Comparison of ENCODE assay signal across 20 cellular contexts in the genomic region with DNA sequence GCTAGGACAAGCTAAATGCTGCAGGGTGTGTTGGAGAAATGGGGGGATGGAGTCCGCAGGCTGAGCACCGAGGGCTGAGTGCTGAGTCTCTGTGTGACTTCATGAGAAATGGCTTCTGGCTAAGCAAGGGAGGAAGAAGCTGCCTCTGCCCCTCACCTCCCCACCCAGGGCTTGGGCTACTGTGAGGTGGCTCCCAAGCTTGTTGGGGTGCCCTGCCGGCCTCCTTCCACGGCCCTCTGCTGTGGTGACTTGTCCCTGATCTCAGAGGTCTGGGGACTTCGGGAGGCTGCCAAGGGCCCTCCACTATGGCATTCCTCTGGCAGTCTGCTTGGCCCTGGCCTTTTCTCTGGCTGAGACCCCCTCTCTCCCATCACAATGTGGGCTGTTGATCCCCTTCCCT. TPM values are rescaled to one million over a fixed set of nuclear protein-coding genes. Genes with fewer than 3 reads are reported as not detected.
DNase-seq lines count a peak whose midpoint lies in the region; ATAC-seq and TF ChIP-seq lines count a peak whose summit lies in the region.
"Had no signal": no experiment of that assay in that cellular context is flagged by ENCODE, and none has a peak within 500 bp of the region (broad histone marks: within the 10 kb centered on the region; RNA-seq: fewer than 3 reads in every experiment).

No MANE protein-coding gene starts in this region.

- ATAC-seq in psoas muscle (no peak), HG03108 (IDR thresholded peaks at IDR 0.05; ENCODE audit: unreplicated experiment) (no peak)
- ATAC-seq: A549, GM23338, HCT116 had no signal

- H3K9me3 Mint-ChIP-seq in osteocyte (ENCODE audit: unreplicated experiment), result no peaks in the 10 kb centered on the region
- H3K9me3 Mint-ChIP-seq: CD4-positive, alpha-beta memory T cell; GM23338; H9 had no signal

- no peak overlapping the region for H3K27ac ChIP-seq in coronary artery
- no peak overlapping the region for H3K27ac ChIP-seq in vagina
- H3K27ac ChIP-seq in psoas muscle, result no peak overlapping the region
- H3K27ac ChIP-seq: A549 had no signal

- WGBS in psoas muscle, 3 donors, result 87 to 96% (median 95%) methylated on average over 5 of the region's 5 CpGs

- H3K36me3 ChIP-seq in vagina (no peaks in the 10 kb centered on the region), psoas muscle (ENCODE audit: insufficient read depth in 1 of 2, low read depth in 1 of 2) (no peaks in the 10 kb centered on the region)

- H3K4me1 ChIP-seq in vagina (no peaks in the 10 kb centered on the region), psoas muscle (peaks cover 12% of the 10 kb centered on the region)
- H3K4me1 ChIP-seq: A549 had no signal

- intact Hi-C loops in vagina (cut with DNase I) (loop anchor here (10.0 kb wide), 1 partner anchor 71 kb away; no protein-coding TSS in a partner anchor), psoas muscle (cut with DNase I) (no loop called here)

- no peak overlapping the region for H3K4me3 Mint-ChIP-seq in osteocyte (ENCODE audit: unreplicated experiment)
- H3K4me3 Mint-ChIP-seq: CD4-positive, alpha-beta memory T cell; GM23338; H9 had no signal

- DNase-seq in coronary artery (ENCODE audit: low spot score) (peak; percentile 58), islet precursor cell (peak; percentile 45), osteocyte (ENCODE audit: extremely low spot score, unreplicated experiment) (peak; percentile 79), vagina (ENCODE audit: extremely low spot score in 2 of 2) (peak; percentile 86 to 87), psoas muscle (no peak), MV-4-11 (lab: John Stamatoyannopoulos, UW) (no peak)
- DNase-seq: 8988T; ACHN; C1 segment of cervical spinal cord; Calu3; CD4-positive, alpha-beta memory T cell; COR-L47; DMS53; DMS79 treated with DMSO at 0.1 percent for 48 hours; GF-D8; H9 had no signal

- peaks cover 6% of the 10 kb centered on the region for H3K27me3 Mint-ChIP-seq in osteocyte (ENCODE audit: unreplicated experiment)
- H3K27me3 Mint-ChIP-seq: CD4-positive, alpha-beta memory T cell had no signal

- TF ChIP-seq POLR2A in vagina (IDR thresholded peaks at IDR 0.05), result no peak

- peaks cover 2% of the 10 kb centered on the region for H3K4me1 Mint-ChIP-seq in osteocyte (ENCODE audit: unreplicated experiment)
- H3K4me1 Mint-ChIP-seq: CD4-positive, alpha-beta memory T cell had no signal

- no peaks in the 10 kb centered on the region for H3K36me3 Mint-ChIP-seq in osteocyte (ENCODE audit: unreplicated experiment)
- H3K36me3 Mint-ChIP-seq: CD4-positive, alpha-beta memory T cell had no signal

- H3K27me3 ChIP-seq in vagina, result no peaks in the 10 kb centered on the region
- H3K27me3 ChIP-seq in psoas muscle (ENCODE audit: insufficient read depth in 3 of 3, low read length in 2 of 3), result no peaks in the 10 kb centered on the region

- TF ChIP-seq CTCF in coronary artery (IDR thresholded peaks at IDR 0.05) (no peak), osteocyte (IDR thresholded peaks at IDR 0.05) (no peak), vagina (IDR thresholded peaks at IDR 0.05) (no peak), psoas muscle (IDR thresholded peaks at IDR 0.05) (no peak)

- H3K9me3 ChIP-seq in vagina (no peaks in the 10 kb centered on the region), psoas muscle (no peaks in the 10 kb centered on the region)
- H3K9me3 ChIP-seq: A549 had no signal

- H3K4me3 ChIP-seq in coronary artery (no peak overlapping the region), vagina (no peak overlapping the region), psoas muscle (no peak overlapping the region)
- H3K4me3 ChIP-seq: A549, GM23338 had no signal

- H3K27ac Mint-ChIP-seq in osteocyte (ENCODE audit: unreplicated experiment), result no peak overlapping the region
- H3K27ac Mint-ChIP-seq: GM23338 had no signal

RNA-seq across cellular contexts. Expression of a gene that starts 30.1 kb away (rescaled TPM):
- 13.4 and 18.6 TPM in 2 replicates for total RNA-seq in osteocyte
- 35.4 TPM for total RNA-seq in vagina
- total RNA-seq in psoas muscle, result 1 to 10 TPM; 1.3 to 2.3 (median 2.2) TPM
- 1 to 10 TPM in 2 of 3 donors, under 1 TPM in 1; 0.51 to 2.5 (median 1.2) TPM for polyA plus RNA-seq in psoas muscle

Comparison
In these comparisons a context has a peak if more than half of its experiments do, and no peak if none do; other contexts are left out.
1. DNase-seq: peak in coronary artery (single experiment), islet precursor cell (single experiment), osteocyte (single experiment) and vagina (2 of 2); none in psoas muscle (0 of 2) and MV-4-11 (single experiment).